15 cellular contexts compared by ENCODE assay signal in the genomic region with DNA sequence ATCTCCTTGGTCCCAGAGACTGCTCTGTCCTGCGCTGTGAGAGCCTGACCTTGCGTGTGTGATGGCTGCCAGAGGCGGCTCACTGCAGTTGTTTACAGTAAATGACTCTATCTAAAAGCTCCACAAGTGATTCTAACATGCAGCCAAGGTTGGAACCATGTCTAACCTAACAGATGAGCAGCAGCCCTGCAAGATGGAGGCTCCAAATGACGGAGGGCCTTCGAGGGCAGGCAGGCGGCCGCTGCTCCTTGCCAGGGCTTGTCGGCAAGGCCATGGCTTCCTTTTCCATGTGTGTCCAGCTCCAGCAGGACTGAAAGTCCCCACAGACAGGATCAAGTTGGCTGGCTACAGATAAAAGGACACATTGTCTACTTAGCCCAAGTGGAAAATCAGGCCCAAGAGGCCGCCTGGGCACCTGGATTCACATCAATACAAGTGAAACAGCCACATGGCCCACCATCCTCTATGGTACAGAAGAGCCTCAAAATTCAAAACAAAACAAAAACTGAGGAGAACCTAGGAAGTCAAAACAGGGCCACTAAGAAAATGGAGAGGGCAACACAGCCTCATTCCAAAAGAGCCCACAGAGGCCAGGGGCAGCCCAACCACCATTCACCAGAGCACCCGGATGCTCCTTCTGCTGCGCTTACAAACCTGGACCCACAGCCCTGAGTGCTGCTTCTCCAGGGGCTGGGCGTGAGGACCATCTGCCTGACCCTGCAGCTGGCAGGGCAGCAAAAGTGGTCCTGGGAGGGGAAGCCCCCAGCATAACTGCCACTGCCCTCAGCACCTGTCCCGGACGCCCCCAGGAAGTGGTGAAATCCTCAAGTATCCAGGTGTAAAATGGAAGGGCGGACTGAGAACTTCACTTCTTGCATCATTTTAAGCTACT.
DNase-seq lines count a peak whose midpoint lies in the region; ATAC-seq lines count a peak whose summit lies in the region.
"Had no signal": no experiment of that assay in that cellular context is flagged by ENCODE, and none has a peak within 500 bp of the region (broad histone marks: within the 10 kb centered on the region; RNA-seq: fewer than 3 reads in every experiment).

No MANE protein-coding gene starts in this region.

- H3K27ac Mint-ChIP-seq in activated naive CD8-positive, alpha-beta T cell, result peak overlapping the region; percentile 81
- H3K27ac Mint-ChIP-seq in activated naive CD8-positive, alpha-beta T cell treated with anti-CD3 and anti-CD28 coated beads, Interleukin-2, amount 50 U/mL, for 24 hours, result no peak overlapping the region
- peak overlapping the region; percentile 35 for H3K27ac Mint-ChIP-seq in activated naive CD8-positive, alpha-beta T cell treated with anti-CD3 and anti-CD28 coated beads for 36 hours
- peak overlapping the region in 5 of 6 donors; percentile 16 to 90 (median 37) for H3K27ac Mint-ChIP-seq in naive B cell
- H3K27ac Mint-ChIP-seq: activated CD4-positive, alpha-beta T cell treated with anti-CD3 and anti-CD28 coated beads for 36 hours had no signal

- no peaks in the 10 kb centered on the region for H3K27me3 ChIP-seq in thymus (ENCODE audit: control insufficient read depth, insufficient read depth)
- H3K27me3 ChIP-seq: brain microvascular endothelial cell, transverse colon had no signal

- no peak for DNase-seq in activated naive CD8-positive, alpha-beta T cell treated with anti-CD3 and anti-CD28 coated beads, Interleukin-2, amount 50 U/mL, for 24 hours
- DNase-seq in activated naive CD8-positive, alpha-beta T cell treated with anti-CD3 and anti-CD28 coated beads for 36 hours, result no peak
- DNase-seq in naive B cell, result no peak
- no peak for DNase-seq in SW 1271 (lab: John Stamatoyannopoulos, UW)
- DNase-seq: activated CD4-positive, alpha-beta T cell treated with anti-CD3 and anti-CD28 coated beads for 36 hours; brain microvascular endothelial cell; GM23248; NCI-H2107; transverse colon had no signal

- H3K4me3 Mint-ChIP-seq in activated naive CD8-positive, alpha-beta T cell, result no peak overlapping the region
- H3K4me3 Mint-ChIP-seq in activated naive CD8-positive, alpha-beta T cell treated with anti-CD3 and anti-CD28 coated beads, Interleukin-2, amount 50 U/mL, for 24 hours, result no peak overlapping the region
- no peak overlapping the region for H3K4me3 Mint-ChIP-seq in activated naive CD8-positive, alpha-beta T cell treated with anti-CD3 and anti-CD28 coated beads for 36 hours
- H3K4me3 Mint-ChIP-seq in naive B cell, result peak overlapping the region in 2 of 8 donors; percentile 29 to 54
- H3K4me3 Mint-ChIP-seq: activated CD4-positive, alpha-beta T cell treated with anti-CD3 and anti-CD28 coated beads for 36 hours had no signal

- no peak for ATAC-seq in activated naive CD8-positive, alpha-beta T cell treated with anti-CD3 and anti-CD28 coated beads, Interleukin-2, amount 50 U/mL, for 24 hours
- ATAC-seq in naive B cell (ENCODE audit: low read depth in 2 of 2) (no peak), HG03565 (IDR thresholded peaks at IDR 0.05; ENCODE audit: unreplicated experiment) (no peak), GM21619 (IDR thresholded peaks at IDR 0.05; ENCODE audit: unreplicated experiment) (no peak)
- ATAC-seq: activated CD4-positive, alpha-beta T cell treated with anti-CD3 and anti-CD28 coated beads for 36 hours; right cardiac atrium had no signal

- peaks cover 30% of the 10 kb centered on the region for H3K4me1 Mint-ChIP-seq in activated naive CD8-positive, alpha-beta T cell (ENCODE audit: low read depth)
- peaks cover 41% of the 10 kb centered on the region for H3K4me1 Mint-ChIP-seq in activated naive CD8-positive, alpha-beta T cell treated with anti-CD3 and anti-CD28 coated beads, Interleukin-2, amount 50 U/mL, for 24 hours
- H3K4me1 Mint-ChIP-seq in activated naive CD8-positive, alpha-beta T cell treated with anti-CD3 and anti-CD28 coated beads for 36 hours, result peaks cover 40% of the 10 kb centered on the region
- H3K4me1 Mint-ChIP-seq in naive B cell, result peaks cover 14 to 22% (median 21%) of the 10 kb centered on the region in 3 donors

- H3K36me3 ChIP-seq in thymus (ENCODE audit: control insufficient read depth, insufficient read depth), result peaks cover 33% of the 10 kb centered on the region

- H3K4me1 ChIP-seq in thymus (ENCODE audit: control insufficient read depth, insufficient read depth, low read length), result no peaks in the 10 kb centered on the region

- 92% methylated on average over 15 of the region's 15 CpGs for WGBS in thymus

- peak overlapping the region; percentile 31 for H3K27ac ChIP-seq in thymus (ENCODE audit: low read depth)
- H3K27ac ChIP-seq: brain microvascular endothelial cell, GM23248, RWPE1, transverse colon had no signal

- peaks cover 3% of the 10 kb centered on the region for H3K36me3 Mint-ChIP-seq in activated naive CD8-positive, alpha-beta T cell
- H3K36me3 Mint-ChIP-seq in activated naive CD8-positive, alpha-beta T cell treated with anti-CD3 and anti-CD28 coated beads, Interleukin-2, amount 50 U/mL, for 24 hours (ENCODE audit: low read depth), result peaks cover 3% of the 10 kb centered on the region
- peaks cover 5% of the 10 kb centered on the region for H3K36me3 Mint-ChIP-seq in activated naive CD8-positive, alpha-beta T cell treated with anti-CD3 and anti-CD28 coated beads for 36 hours
- peaks cover 0 to 17% of the 10 kb centered on the region in 2 donors for H3K36me3 Mint-ChIP-seq in naive B cell

- no peaks in the 10 kb centered on the region for H3K9me3 ChIP-seq in thymus (ENCODE audit: control insufficient read depth)
- H3K9me3 ChIP-seq: transverse colon had no signal

- no peak overlapping the region for H3K4me3 ChIP-seq in thymus (ENCODE audit: low read length)
- H3K4me3 ChIP-seq: GM23248, transverse colon had no signal

- H3K27me3 Mint-ChIP-seq in activated naive CD8-positive, alpha-beta T cell, result no peaks in the 10 kb centered on the region
- H3K27me3 Mint-ChIP-seq in activated naive CD8-positive, alpha-beta T cell treated with anti-CD3 and anti-CD28 coated beads, Interleukin-2, amount 50 U/mL, for 24 hours, result no peaks in the 10 kb centered on the region
- H3K27me3 Mint-ChIP-seq in activated naive CD8-positive, alpha-beta T cell treated with anti-CD3 and anti-CD28 coated beads for 36 hours, result no peaks in the 10 kb centered on the region
- H3K27me3 Mint-ChIP-seq in naive B cell, result no peaks in the 10 kb centered on the region
- H3K27me3 Mint-ChIP-seq: activated CD4-positive, alpha-beta T cell treated with anti-CD3 and anti-CD28 coated beads for 36 hours had no signal

- no peaks in the 10 kb centered on the region for H3K9me3 Mint-ChIP-seq in activated naive CD8-positive, alpha-beta T cell (ENCODE audit: low read depth)
- H3K9me3 Mint-ChIP-seq in activated naive CD8-positive, alpha-beta T cell treated with anti-CD3 and anti-CD28 coated beads, Interleukin-2, amount 50 U/mL, for 24 hours, result no peaks in the 10 kb centered on the region
- H3K9me3 Mint-ChIP-seq in activated naive CD8-positive, alpha-beta T cell treated with anti-CD3 and anti-CD28 coated beads for 36 hours, result no peaks in the 10 kb centered on the region
- no peaks in the 10 kb centered on the region for H3K9me3 Mint-ChIP-seq in naive B cell
